24 cellular contexts compared by ENCODE assay signal in the genomic region with DNA sequence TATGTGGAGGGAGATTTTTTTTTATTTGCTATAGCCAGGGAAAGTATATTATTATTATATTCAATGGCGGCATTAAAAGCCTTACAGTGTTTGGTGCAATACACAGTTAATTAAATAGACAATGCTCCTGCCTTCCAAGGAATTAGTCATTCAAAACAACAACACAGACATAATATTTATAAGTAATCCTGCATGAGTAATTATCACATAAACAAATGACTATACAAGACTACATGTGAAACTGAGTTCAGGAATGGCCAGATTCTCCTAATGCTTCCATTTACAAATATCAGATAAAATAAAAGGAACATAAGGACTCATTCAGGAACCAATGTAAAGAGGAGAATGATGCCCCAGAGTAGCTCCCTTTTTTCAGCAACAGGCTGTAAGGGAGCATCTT.
"Had no signal": no experiment of that assay in that cellular context is flagged by ENCODE, and none has a peak within 500 bp of the region (broad histone marks: within the 10 kb centered on the region; RNA-seq: fewer than 3 reads in every experiment).

No MANE protein-coding gene starts in this region.

- H3K9me3 ChIP-seq: esophagus squamous epithelium, heart right ventricle, right atrium auricular region, sigmoid colon, testis, tibial nerve, upper lobe of right lung, vagina had no signal

- H3K36me3 Mint-ChIP-seq: mesothelial cell of epicardium; natural killer cell; stimulated activated naive B cell treated with anti-CD40 and anti-IgM and Interleukin-4, amounts not matched to agents 10 μg/mL and 1 μg/mL and 100 μg/mL, for 72 hours had no signal

- H3K36me3 ChIP-seq: esophagus squamous epithelium, heart right ventricle, right atrium auricular region, sigmoid colon, tibial nerve, upper lobe of right lung, vagina had no signal

- H3K9me3 Mint-ChIP-seq: mesothelial cell of epicardium; natural killer cell; neural crest cell; stimulated activated naive B cell treated with anti-CD40 and anti-IgM and Interleukin-4, amounts not matched to agents 10 μg/mL and 1 μg/mL and 100 μg/mL, for 72 hours; stimulated activated naive CD8-positive, alpha-beta T cell treated with anti-CD3 and anti-CD28 coated beads, Interleukin-15, amount 100 ng/mL, for 72 hours had no signal

- H3K4me3 Mint-ChIP-seq: mesothelial cell of epicardium; natural killer cell; neural crest cell; stimulated activated naive B cell treated with anti-CD40 and anti-IgM and Interleukin-4, amounts not matched to agents 10 μg/mL and 1 μg/mL and 100 μg/mL, for 72 hours; stimulated activated naive CD8-positive, alpha-beta T cell treated with anti-CD3 and anti-CD28 coated beads, Interleukin-15, amount 100 ng/mL, for 72 hours had no signal

- H3K4me3 ChIP-seq: esophagus squamous epithelium, heart right ventricle, right atrium auricular region, sigmoid colon, skin epidermis, testis, tibial nerve, upper lobe of right lung, vagina had no signal

- H3K27me3 ChIP-seq: esophagus squamous epithelium, heart right ventricle, right atrium auricular region, sigmoid colon, testis, tibial nerve, upper lobe of right lung, vagina had no signal

- H3K4me1 ChIP-seq: heart right ventricle, sigmoid colon, testis, tibial nerve, upper lobe of right lung, vagina had no signal

- H3K27me3 Mint-ChIP-seq: stimulated activated naive CD8-positive, alpha-beta T cell treated with anti-CD3 and anti-CD28 coated beads, Interleukin-15, amount 100 ng/mL, for 72 hours had no signal

- FAIRE-seq: endometrium, frontal cortex had no signal

- H3K27ac ChIP-seq: epithelial cell of prostate, esophagus squamous epithelium, heart right ventricle, right atrium auricular region, sigmoid colon, skin epidermis, testis, tibial nerve, upper lobe of right lung, vagina had no signal

- H3K27ac Mint-ChIP-seq: mesothelial cell of epicardium; natural killer cell; stimulated activated naive B cell treated with anti-CD40 and anti-IgM and Interleukin-4, amounts not matched to agents 10 μg/mL and 1 μg/mL and 100 μg/mL, for 72 hours; stimulated activated naive CD8-positive, alpha-beta T cell treated with anti-CD3 and anti-CD28 coated beads, Interleukin-15, amount 100 ng/mL, for 72 hours had no signal

- H3K4me1 Mint-ChIP-seq: neural crest cell; stimulated activated naive B cell treated with anti-CD40 and anti-IgM and Interleukin-4, amounts not matched to agents 10 μg/mL and 1 μg/mL and 100 μg/mL, for 72 hours; stimulated activated naive CD8-positive, alpha-beta T cell treated with anti-CD3 and anti-CD28 coated beads, Interleukin-15, amount 100 ng/mL, for 72 hours had no signal

- DNase-seq: effector memory CD4-positive, alpha-beta T cell; esophagus squamous epithelium; heart right ventricle; hypothalamus; islet precursor cell; mammary epithelial cell; natural killer cell; posterior cingulate gyrus; sigmoid colon; stimulated activated CD4-positive, alpha-beta T cell treated with anti-CD3 and anti-CD28 coated beads, Interleukin-2, amount 100 ng/mL, for 24 hours; stimulated activated CD4-positive, alpha-beta T cell treated with anti-CD3 and anti-CD28 coated beads, Interleukin-4, amount 100 ng/mL, for 4 hours; stimulated activated naive B cell treated with anti-CD40 and anti-IgM and Interleukin-4, amounts not matched to agents 10 μg/mL and 1 μg/mL and 100 μg/mL, for 72 hours; stimulated activated naive CD8-positive, alpha-beta T cell treated with anti-CD3 and anti-CD28 coated beads, Interleukin-15, amount 100 ng/mL, for 72 hours; testis; upper lobe of right lung had no signal
